In genomic region chr19:54616840-54617560, GRCh38 we compare ENCODE assay signal across 9 cellular contexts.
DNase-seq lines count a peak whose midpoint lies in the region; ATAC-seq lines count a peak whose summit lies in the region.
"Had no signal": no experiment of that assay in that cellular context is flagged by ENCODE, and none has a peak within 500 bp of the region (broad histone marks: within the 10 kb centered on the region; RNA-seq: fewer than 3 reads in every experiment).

No MANE protein-coding gene starts in this region.

- peak; percentile 78 for ATAC-seq in GM18511 (IDR thresholded peaks at IDR 0.05; ENCODE audit: unreplicated experiment)
- ATAC-seq in GM21390 (IDR thresholded peaks at IDR 0.05; ENCODE audit: unreplicated experiment): peak; percentile 80
- ATAC-seq in HG03175 (IDR thresholded peaks at IDR 0.05; ENCODE audit: unreplicated experiment): peak; percentile 86
- ATAC-seq: right cardiac atrium had no signal

- DNase-seq in medulla oblongata (ENCODE audit: extremely low spot score) (peak; percentile 39), DMS79 (lab: John Stamatoyannopoulos, UW) (no peak), NCI-H748 treated with DMSO at 0.1 percent for 48 hours (lab: John Stamatoyannopoulos, UW) (no peak), substantia nigra (lab: John Stamatoyannopoulos, UW) (no peak)
- DNase-seq in activated CD4-positive, alpha-beta T cell treated with anti-CD3 and anti-CD28 coated beads for 48 hours: no peak

- no peak overlapping the region for H3K27ac ChIP-seq in substantia nigra (ENCODE audit: low read depth, low read length, poor library complexity, severe bottlenecking)
